8 cellular contexts compared by ENCODE assay signal in the genomic region with DNA sequence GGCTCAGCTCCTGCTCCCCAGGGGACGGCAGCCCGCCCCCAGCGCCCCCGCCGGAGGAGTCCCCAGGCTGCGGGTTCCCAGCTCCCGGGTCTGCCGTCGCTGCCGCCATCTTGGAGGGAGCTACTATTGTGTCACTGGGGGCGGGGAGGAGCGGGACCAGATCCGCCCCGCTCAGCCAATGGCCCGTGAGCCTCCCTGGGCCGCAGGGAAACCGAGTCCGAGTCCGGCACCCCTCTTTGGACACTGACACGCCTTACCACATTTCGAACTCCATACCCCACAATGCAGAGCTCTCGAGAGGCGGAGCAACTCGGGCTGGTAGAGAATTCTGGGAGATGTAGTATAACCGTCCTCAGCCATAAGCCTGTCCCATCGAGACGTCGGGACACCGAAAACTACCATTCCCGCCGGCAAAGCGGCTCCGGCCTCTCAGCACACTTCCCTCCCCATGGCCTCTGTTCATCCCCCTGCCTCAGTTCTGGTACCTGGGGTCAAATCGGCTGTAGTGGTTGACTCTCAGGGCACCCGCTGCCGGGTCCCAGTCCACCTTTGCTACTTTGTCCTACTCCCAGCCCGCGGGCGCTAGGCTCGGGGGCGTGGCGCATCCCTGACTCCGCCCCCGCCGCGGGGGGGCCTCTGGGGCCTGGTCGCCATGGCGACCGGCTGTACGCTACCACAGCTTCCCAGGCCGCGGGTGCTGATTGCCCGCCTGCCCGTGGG. TPM values are rescaled to one million over a fixed set of nuclear protein-coding genes. Genes with fewer than 3 reads are reported as not detected.
DNase-seq lines count a peak whose midpoint lies in the region; ATAC-seq and TF ChIP-seq lines count a peak whose summit lies in the region.

RANBP10 (minus strand) TSS at position 133 of the 720 bp plus-strand sequence; CDS start at position 109, 24 bp downstream.
A gene with protein sequence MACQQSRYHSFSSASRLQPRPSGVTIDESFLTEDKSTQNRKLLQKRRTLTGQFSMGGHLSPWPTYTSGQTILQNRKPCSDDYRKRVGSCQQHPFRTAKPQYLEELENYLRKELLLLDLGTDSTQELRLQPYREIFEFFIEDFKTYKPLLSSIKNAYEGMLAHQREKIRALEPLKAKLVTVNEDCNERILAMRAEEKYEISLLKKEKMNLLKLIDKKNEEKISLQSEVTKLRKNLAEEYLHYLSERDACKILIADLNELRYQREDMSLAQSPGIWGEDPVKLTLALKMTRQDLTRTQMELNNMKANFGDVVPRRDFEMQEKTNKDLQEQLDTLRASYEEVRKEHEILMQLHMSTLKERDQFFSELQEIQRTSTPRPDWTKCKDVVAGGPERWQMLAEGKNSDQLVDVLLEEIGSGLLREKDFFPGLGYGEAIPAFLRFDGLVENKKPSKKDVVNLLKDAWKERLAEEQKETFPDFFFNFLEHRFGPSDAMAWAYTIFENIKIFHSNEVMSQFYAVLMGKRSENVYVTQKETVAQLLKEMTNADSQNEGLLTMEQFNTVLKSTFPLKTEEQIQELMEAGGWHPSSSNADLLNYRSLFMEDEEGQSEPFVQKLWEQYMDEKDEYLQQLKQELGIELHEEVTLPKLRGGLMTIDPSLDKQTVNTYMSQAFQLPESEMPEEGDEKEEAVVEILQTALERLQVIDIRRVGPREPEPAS (plus strand): TSS at position 462 of the 720 bp plus-strand sequence. CDS start 261 bp downstream, outside the sequence.

- H3K9me3 Mint-ChIP-seq in HFFc6: no peaks in the 10 kb centered on the region
- no peaks in the 10 kb centered on the region for H3K9me3 Mint-ChIP-seq in activated naive CD4-positive, alpha-beta T cell treated with anti-CD3 and anti-CD28 coated beads, Interleukin-2, amount 10 ng/mL, durations not matched to agents 7 days and 5 days

- TF ChIP-seq CTCF in HFFc6 (IDR thresholded peaks at IDR 0.05) (no peak), gastroesophageal sphincter (IDR thresholded peaks at IDR 0.05) (no peak)

- H3K23ac ChIP-seq in neuronal stem cell (ENCODE audit: low read depth, low read length, poor library complexity): peak within 1 kb of the TSS; percentile 80

- peak within 1 kb of the TSS; percentile 96 for H3K18ac ChIP-seq in neuronal stem cell (ENCODE audit: low read length)

- TF ChIP-seq POLR2A in gastroesophageal sphincter (IDR thresholded peaks at IDR 0.05): peak; percentile 60 to 76

- peak; percentile 99 for DNase-seq in GM04504 (ENCODE audit: low read depth)
- peak; percentile 100 for DNase-seq in HFFc6
- DNase-seq in NAMALWA (ENCODE audit: low spot score): peak; percentile 100
- peak; percentile 99 for DNase-seq in SK-MEL-5 (ENCODE audit: low read depth, low spot score)
- peak; percentile 98 for DNase-seq in activated naive CD4-positive, alpha-beta T cell treated with anti-CD3 and anti-CD28 coated beads, Interleukin-2, amount 10 ng/mL, durations not matched to agents 7 days and 5 days
- peak; percentile 99 for DNase-seq in neuronal stem cell (ENCODE audit: low spot score)

- peak within 1 kb of the TSS; percentile 68 for H2BK120ac ChIP-seq in neuronal stem cell (ENCODE audit: low read depth, low read length)

- no peak within 1 kb of the TSS for H3K4ac ChIP-seq in neuronal stem cell (ENCODE audit: low read length)

- H2BK15ac ChIP-seq in neuronal stem cell (ENCODE audit: low read length): peak within 1 kb of the TSS; percentile 81

- H3K79me1 ChIP-seq in neuronal stem cell (ENCODE audit: low read depth, low read length): peaks cover 8% of the 10 kb centered on the region

- no peak within 1 kb of the TSS for H4K8ac ChIP-seq in neuronal stem cell (ENCODE audit: low read depth, low read length)

- H4K91ac ChIP-seq in neuronal stem cell (ENCODE audit: low read depth, low read length, poor library complexity): no peak within 1 kb of the TSS

- H3K4me3 Mint-ChIP-seq in HFFc6: peak within 1 kb of the TSS; percentile 97
- peak within 1 kb of the TSS; percentile 89 for H3K4me3 Mint-ChIP-seq in activated naive CD4-positive, alpha-beta T cell treated with anti-CD3 and anti-CD28 coated beads, Interleukin-2, amount 10 ng/mL, durations not matched to agents 7 days and 5 days

- H3K4me3 ChIP-seq in gastroesophageal sphincter: peak within 1 kb of the TSS; percentile 91 to 97
- peak within 1 kb of the TSS; percentile 95 to 97 for H3K4me3 ChIP-seq in neuronal stem cell (ENCODE audit: low read length in 2 of 2)
- peak within 1 kb of the TSS; percentile 88 to 98 (median 96) for H3K4me3 ChIP-seq in subcutaneous abdominal adipose tissue (ENCODE audit: low read depth in 1 of 5, low read length in 5 of 5)

- H3K27ac ChIP-seq in gastroesophageal sphincter (peak within 1 kb of the TSS; percentile 78 to 93 (median 88)), neuronal stem cell (replicated peaks; ENCODE audit: low read length) (peak within 1 kb of the TSS; percentile 84), subcutaneous abdominal adipose tissue (ENCODE audit: low read depth, low read length) (peak within 1 kb of the TSS; percentile 74)

- H3K36me3 Mint-ChIP-seq in HFFc6 (ENCODE audit: low read depth): peaks cover 6% of the 10 kb centered on the region; the same call in 1 of the 2 replicates
- peaks cover 34% of the 10 kb centered on the region for H3K36me3 Mint-ChIP-seq in activated naive CD4-positive, alpha-beta T cell treated with anti-CD3 and anti-CD28 coated beads, Interleukin-2, amount 10 ng/mL, durations not matched to agents 7 days and 5 days

- peak within 1 kb of the TSS; percentile 89 for H2AK5ac ChIP-seq in neuronal stem cell (ENCODE audit: low read depth, low read length)

- peak within 1 kb of the TSS; percentile 94 for H3K4me2 ChIP-seq in neuronal stem cell (ENCODE audit: insufficient read depth, low read length, poor library complexity, severe bottlenecking)

- 0% methylated on average over 6 of the region's 54 CpGs; no CpG with 5 or more reads in 1 of the 2 donors for WGBS in gastroesophageal sphincter (ENCODE audit: low coverage in 1 of 2), 2 donors
- no CpG with 5 or more reads among the region's 54 CpGs for WGBS in neuronal stem cell (ENCODE audit: extremely low coverage in 2 of 2, insufficient read length in 2 of 2, insufficient replicate concordance in 1 of 2), 2 donors

- H3K9me3 ChIP-seq in gastroesophageal sphincter (no peaks in the 10 kb centered on the region), neuronal stem cell (replicated peaks in 1 of 2; ENCODE audit: control insufficient read depth in 2 of 2, insufficient read depth in 1 of 2, low read depth in 1 of 2, low read length in 2 of 2) (no peaks in the 10 kb centered on the region), subcutaneous abdominal adipose tissue (ENCODE audit: control insufficient read depth in 5 of 5, low read length in 5 of 5) (no peaks in the 10 kb centered on the region)

- no peaks in the 10 kb centered on the region; the same call in 1 of the 2 replicates for H3K27me3 Mint-ChIP-seq in HFFc6 (ENCODE audit: insufficient read depth)
- no peaks in the 10 kb centered on the region for H3K27me3 Mint-ChIP-seq in activated naive CD4-positive, alpha-beta T cell treated with anti-CD3 and anti-CD28 coated beads, Interleukin-2, amount 10 ng/mL, durations not matched to agents 7 days and 5 days

- peaks cover 22% of the 10 kb centered on the region for H3K4me1 Mint-ChIP-seq in HFFc6 (ENCODE audit: low read depth)
- H3K4me1 Mint-ChIP-seq in activated naive CD4-positive, alpha-beta T cell treated with anti-CD3 and anti-CD28 coated beads, Interleukin-2, amount 10 ng/mL, durations not matched to agents 7 days and 5 days: peaks cover 43% of the 10 kb centered on the region

- no peaks in the 10 kb centered on the region for H3K27me3 ChIP-seq in gastroesophageal sphincter
- H3K27me3 ChIP-seq in neuronal stem cell (ENCODE audit: control insufficient read depth in 3 of 3, insufficient read depth in 3 of 3, low read depth in 1 of 3, low read length in 3 of 3): no peaks in the 10 kb centered on the region
- no peaks in the 10 kb centered on the region for H3K27me3 ChIP-seq in subcutaneous abdominal adipose tissue (ENCODE audit: control insufficient read depth in 5 of 5, insufficient read depth in 4 of 5, low read length in 5 of 5)

- H2AFZ ChIP-seq in neuronal stem cell (ENCODE audit: low read length): peak within 1 kb of the TSS; percentile 96

- peak within 1 kb of the TSS; percentile 93 for H3K27ac Mint-ChIP-seq in HFFc6
- peak within 1 kb of the TSS; percentile 88 for H3K27ac Mint-ChIP-seq in activated naive CD4-positive, alpha-beta T cell treated with anti-CD3 and anti-CD28 coated beads, Interleukin-2, amount 10 ng/mL, durations not matched to agents 7 days and 5 days

- H2BK5ac ChIP-seq in neuronal stem cell (ENCODE audit: low read length): peak within 1 kb of the TSS; percentile 90

- H3K4me1 ChIP-seq in gastroesophageal sphincter (peaks cover 0 to 42% (median 16%) of the 10 kb centered on the region in 3 donors), neuronal stem cell (ENCODE audit: control insufficient read depth in 2 of 2, insufficient read depth in 1 of 2, low read depth in 1 of 2, low read length in 2 of 2) (peaks cover 6 to 10% of the 10 kb centered on the region in 2 donors), subcutaneous abdominal adipose tissue (ENCODE audit: control insufficient read depth in 5 of 5, insufficient read depth in 5 of 5, low read length in 5 of 5) (peaks cover 12 to 22% (median 21%) of the 10 kb centered on the region in 5 donors)

- peak within 1 kb of the TSS; percentile 97 for H3K9ac ChIP-seq in neuronal stem cell (ENCODE audit: low read depth, low read length, poor library complexity)
- peak within 1 kb of the TSS; percentile 84 to 98 (median 95) for H3K9ac ChIP-seq in subcutaneous abdominal adipose tissue (ENCODE audit: low read length in 5 of 5)

- H3K36me3 ChIP-seq in gastroesophageal sphincter (peaks cover 0 to 24% of the 10 kb centered on the region in 2 donors), neuronal stem cell (replicated peaks in 1 of 2; ENCODE audit: control insufficient read depth in 2 of 2, insufficient read depth in 2 of 2, low read length in 2 of 2) (peaks cover 7 to 35% of the 10 kb centered on the region in 2 donors), subcutaneous abdominal adipose tissue (ENCODE audit: control insufficient read depth in 5 of 5, insufficient read depth in 5 of 5, low read length in 5 of 5) (peaks cover 3 to 16% (median 6%) of the 10 kb centered on the region in 5 donors)

- ATAC-seq in gastroesophageal sphincter: peak; percentile 99

- no peak within 1 kb of the TSS for H2BK12ac ChIP-seq in neuronal stem cell (ENCODE audit: low read length)

- peak within 1 kb of the TSS; percentile 91 for H3K14ac ChIP-seq in neuronal stem cell (ENCODE audit: low read length)

- CTCF ChIA-PET in activated naive CD4-positive, alpha-beta T cell treated with anti-CD3 and anti-CD28 coated beads, Interleukin-2, amount 10 ng/mL, durations not matched to agents 7 days and 5 days (lab: Charles Lee): interaction anchor here (0.7 to 2.4 kb wide), 5 partner anchors 9 to 134 kb away, joined by 3 to 14 read pairs (median 3); no protein-coding TSS in a partner anchor

- no peak for TF ChIP-seq EP300 in gastroesophageal sphincter (IDR thresholded peaks at IDR 0.05)

- in situ Hi-C loops in SK-MEL-5 (cut with HindIII; ENCODE audit: low pct_unique_long_range_greater_than_20kb, low sequenced_read_pairs): no loop called here

RNA-seq across cellular contexts. Expression of gene RANBP10, which starts in this region (rescaled TPM):
- total RNA-seq in HFFc6 (2021; fragmentation: NEBNext Ultra II Directional; extraction: Animal tissue kit (Norgen Biotek cat#: 25700)): 10 to 100 TPM; 11.5 to 15.6 (median 12.8) TPM
- 7.4 and 8.3 TPM in 2 replicates for total RNA-seq in SK-MEL-5 (2014; rRNA removed; shearing (Covaris generic))
- 18.7 and 24.3 TPM in 2 replicates for polyA plus RNA-seq in SK-MEL-5 (2015; cell fraction: cytosol; rRNA removed)
- polyA plus RNA-seq in SK-MEL-5 (2015; cell fraction: nucleus; rRNA removed): 40.0 and 42.7 TPM in 2 replicates
- total RNA-seq in gastroesophageal sphincter: 10 to 100 TPM in 1 of 4 donors, 1 to 10 TPM in 3; 6.0 to 12.3 (median 8.4) TPM
- polyA plus RNA-seq in neuronal stem cell (2013, experiment 1 of 2): 8.8 TPM
- polyA plus RNA-seq in neuronal stem cell (2013, experiment 2 of 2): 8.8 TPM

RNA-seq across cellular contexts. Expression of the second gene that starts in this region (rescaled TPM):
- total RNA-seq in HFFc6 (2021; fragmentation: NEBNext Ultra II Directional; extraction: Animal tissue kit (Norgen Biotek cat#: 25700)): 1 to 10 TPM in 2 of 6 experiments, under 1 TPM in 4; 0.23 to 1.3 (median 0.79) TPM
- 0.26 and 0.35 TPM in 2 replicates for total RNA-seq in SK-MEL-5 (2014; rRNA removed; shearing (Covaris generic))
- polyA plus RNA-seq in SK-MEL-5 (2015; cell fraction: cytosol; rRNA removed): 0.05 and 0.34 TPM in 2 replicates
- 4.7 and 6.4 TPM in 2 replicates for polyA plus RNA-seq in SK-MEL-5 (2015; cell fraction: nucleus; rRNA removed)
- total RNA-seq in gastroesophageal sphincter: 1 to 10 TPM in 3 of 4 donors, under 1 TPM in 1; 0.89 to 2.4 (median 1.6) TPM
- polyA plus RNA-seq in neuronal stem cell (2013, experiment 1 of 2): 1.1 TPM
- 1.2 TPM for polyA plus RNA-seq in neuronal stem cell (2013, experiment 2 of 2)

Comparison
In these comparisons a context has a peak if more than half of its experiments do, and no peak if none do; other contexts are left out.
1. Peak in every context shown above with its lines: DNase-seq, ATAC-seq, H3K4me3 ChIP-seq and H3K27ac ChIP-seq.